ENCODE assay signal across 1 cellular context in genomic region chr5:139635606-139636206, GRCh38.
A peak's percentile ranks its signal among the peaks of the same experiment; 100 is the strongest.
TF ChIP-seq lines count a peak whose summit lies in the region.

No MANE protein-coding gene starts in this region.

TF ChIP-seq in HEK293, 187 proteins besides CTCF, POLR2A, EP300 and RAD21 (continued from another document and continues in another):
- TF ChIP-seq HIC1 (tag by site-specific recombination; IDR thresholded peaks at IDR 0.05) (no peak), KLF8 (tag by site-specific recombination; IDR thresholded peaks at IDR 0.05) (peak; percentile 30; the same call in 1 of the 2 replicates), ZNF394 (tag by site-specific recombination; IDR thresholded peaks at IDR 0.05; ENCODE audit: borderline replicate concordance) (no peak), ZSCAN4 (tag by site-specific recombination; IDR thresholded peaks at IDR 0.05) (peak; percentile 42), ZNF704 (tag by site-specific recombination; IDR thresholded peaks at IDR 0.05) (no peak), ZNF211 (tag by site-specific recombination; IDR thresholded peaks at IDR 0.05; ENCODE audit: low read depth) (no peak), ZNF10 (tag by site-specific recombination; IDR thresholded peaks at IDR 0.05) (no peak), ZNF248 (tag by site-specific recombination; IDR thresholded peaks at IDR 0.05) (no peak), ZNF518A (tag by site-specific recombination; conservative IDR thresholded peaks at IDR 0.05; ENCODE audit: low read depth) (no peak), GFI1B (tag by site-specific recombination; IDR thresholded peaks at IDR 0.05) (no peak), ZBTB26 (tag by site-specific recombination; optimal IDR thresholded peaks at IDR 0.05) (no peak), ZNF48 (tag by site-specific recombination; IDR thresholded peaks at IDR 0.05) (no peak), ZBTB8A (tag by site-specific recombination; IDR thresholded peaks at IDR 0.05) (0 out of 2 replicates have a peak, but pooled peaks have one; percentile 35), PRDM1 (tag by site-specific recombination; IDR thresholded peaks at IDR 0.05) (no peak), HOXD13 (CRISPR knock-in tag; IDR thresholded peaks at IDR 0.05; ENCODE audit: borderline replicate concordance) (no peak), GLIS2 (tag by site-specific recombination; IDR thresholded peaks at IDR 0.05) (no peak), ZNF560 (tag by site-specific recombination; IDR thresholded peaks at IDR 0.05; ENCODE audit: borderline replicate concordance) (no peak), HOXC10 (CRISPR knock-in tag; IDR thresholded peaks at IDR 0.05) (no peak), ZNF19 (tag by site-specific recombination; IDR thresholded peaks at IDR 0.05; ENCODE audit: low read depth) (no peak), ZNF558 (tag by site-specific recombination; IDR thresholded peaks at IDR 0.05) (no peak), ATF2 (tag by site-specific recombination; IDR thresholded peaks at IDR 0.05; ENCODE audit: low read depth) (no peak), ZNF692 (tag by site-specific recombination; IDR thresholded peaks at IDR 0.05) (peak; percentile 95), TRIM28 (IDR thresholded peaks at IDR 0.05; ENCODE audit: borderline replicate concordance, low read length) (no peak), ZNF214 (tag by site-specific recombination; IDR thresholded peaks at IDR 0.05; ENCODE audit: borderline replicate concordance) (no peak), OSR2 (tag by site-specific recombination; IDR thresholded peaks at IDR 0.05) (no peak), GLI4 (tag by site-specific recombination; IDR thresholded peaks at IDR 0.05) (no peak), ZSCAN30 (tag by site-specific recombination; IDR thresholded peaks at IDR 0.05) (no peak), ZNF138 (tag by site-specific recombination; IDR thresholded peaks at IDR 0.05; ENCODE audit: borderline replicate concordance) (no peak), KLF17 (tag by site-specific recombination; IDR thresholded peaks at IDR 0.05) (peak; percentile 77), ZNF37A (tag by site-specific recombination; IDR thresholded peaks at IDR 0.05) (no peak), ZNF366 (tag by site-specific recombination; conservative IDR thresholded peaks at IDR 0.05) (no peak), GLIS1 (tag by site-specific recombination; IDR thresholded peaks at IDR 0.05) (peak; percentile 35; the same call in 1 of the 2 replicates), ZNF155 (tag by site-specific recombination; IDR thresholded peaks at IDR 0.05) (no peak), ZBTB48 (tag by site-specific recombination; IDR thresholded peaks at IDR 0.05) (no peak), ZNF785 (tag by site-specific recombination; IDR thresholded peaks at IDR 0.05) (no peak), ZNF324 (tag by site-specific recombination; IDR thresholded peaks at IDR 0.05) (no peak), ZNF488 (tag by site-specific recombination; IDR thresholded peaks at IDR 0.05) (no peak), ZNF548 (tag by site-specific recombination; IDR thresholded peaks at IDR 0.05) (no peak), INSM2 (tag by site-specific recombination; IDR thresholded peaks at IDR 0.05) (no peak), ZNF549 (tag by site-specific recombination; IDR thresholded peaks at IDR 0.05) (no peak), ELK4 (IDR thresholded peaks at IDR 0.05; ENCODE audit: borderline replicate concordance, low read depth, low read length) (no peak), SP7 (tag by site-specific recombination; IDR thresholded peaks at IDR 0.05) (peak; percentile 17; the same call in 1 of the 2 replicates), IKZF3 (tag by site-specific recombination; IDR thresholded peaks at IDR 0.05) (no peak), ZNF707 (tag by site-specific recombination; IDR thresholded peaks at IDR 0.05) (no peak), ZNF274 (IDR thresholded peaks at IDR 0.05; ENCODE audit: low read length) (no peak), ZNF274 (tag by site-specific recombination; IDR thresholded peaks at IDR 0.05; ENCODE audit: borderline replicate concordance) (no peak), ZBTB20 (tag by site-specific recombination; IDR thresholded peaks at IDR 0.05) (no peak), ZNF426 (tag by site-specific recombination; IDR thresholded peaks at IDR 0.05) (no peak), SETDB1 (IDR thresholded peaks at IDR 0.05; ENCODE audit: insufficient read length, low read length) (no peak)
